In genomic region chr13:25406377-25406776, GRCh38 we compare ENCODE assay signal across 13 cellular contexts. TPM values are rescaled to one million over a fixed set of nuclear protein-coding genes. Genes with fewer than 3 reads are reported as not detected.
DNase-seq lines count a peak whose midpoint lies in the region; ATAC-seq and TF ChIP-seq lines count a peak whose summit lies in the region.
"Had no signal": no experiment of that assay in that cellular context is flagged by ENCODE, and none has a peak within 500 bp of the region (broad histone marks: within the 10 kb centered on the region; RNA-seq: fewer than 3 reads in every experiment).

No MANE protein-coding gene starts in this region.

- no peak overlapping the region for H3K27ac Mint-ChIP-seq in CD4-positive, alpha-beta T cell
- no peak overlapping the region for H3K27ac Mint-ChIP-seq in T-helper 2 cell treated with Interferon-gamma antibody and Interleukin-4, amounts not matched to agents 5 μg/mL and 100 μg/mL, for 36 hours
- H3K27ac Mint-ChIP-seq: immature natural killer cell; stimulated activated naive CD8-positive, alpha-beta T cell treated with anti-CD3 and anti-CD28 coated beads, Interleukin-15, amount 100 ng/mL, for 72 hours had no signal

- no peaks in the 10 kb centered on the region for H3K4me1 Mint-ChIP-seq in CD4-positive, alpha-beta T cell (ENCODE audit: low read depth)
- no peaks in the 10 kb centered on the region for H3K4me1 Mint-ChIP-seq in T-helper 2 cell treated with Interferon-gamma antibody and Interleukin-4, amounts not matched to agents 5 μg/mL and 100 μg/mL, for 36 hours (ENCODE audit: low read depth)
- H3K4me1 Mint-ChIP-seq: immature natural killer cell; neural crest cell; stimulated activated naive CD8-positive, alpha-beta T cell treated with anti-CD3 and anti-CD28 coated beads, Interleukin-15, amount 100 ng/mL, for 72 hours had no signal

- H3K27ac ChIP-seq in CD4-positive, alpha-beta T cell (ENCODE audit: low read depth, low read length): no peak overlapping the region
- H3K27ac ChIP-seq: esophagus squamous epithelium had no signal

- CTCF ChIA-PET in CD4-positive, alpha-beta T cell (lab: Charles Lee): no interaction called here

- no peaks in the 10 kb centered on the region for H3K36me3 Mint-ChIP-seq in CD4-positive, alpha-beta T cell (ENCODE audit: low read depth)
- no peaks in the 10 kb centered on the region for H3K36me3 Mint-ChIP-seq in T-helper 2 cell treated with Interferon-gamma antibody and Interleukin-4, amounts not matched to agents 5 μg/mL and 100 μg/mL, for 36 hours (ENCODE audit: low read depth)
- H3K36me3 Mint-ChIP-seq: immature natural killer cell had no signal

- H3K9me3 Mint-ChIP-seq in CD4-positive, alpha-beta T cell: no peaks in the 10 kb centered on the region
- H3K9me3 Mint-ChIP-seq in T-helper 2 cell treated with Interferon-gamma antibody and Interleukin-4, amounts not matched to agents 5 μg/mL and 100 μg/mL, for 36 hours: no peaks in the 10 kb centered on the region

- H3K4me3 ChIP-seq in BE2C (ENCODE audit: low read depth, low read length) (no peak overlapping the region), GM12864 (ENCODE audit: low read depth, low read length) (no peak overlapping the region), fibroblast of villous mesenchyme (ENCODE audit: low read depth, low read length) (no peak overlapping the region)
- H3K4me3 ChIP-seq: esophagus squamous epithelium had no signal

- peaks cover 28% of the 10 kb centered on the region for H3K27me3 Mint-ChIP-seq in CD4-positive, alpha-beta T cell
- peaks cover 2% of the 10 kb centered on the region for H3K27me3 Mint-ChIP-seq in T-helper 2 cell treated with Interferon-gamma antibody and Interleukin-4, amounts not matched to agents 5 μg/mL and 100 μg/mL, for 36 hours (ENCODE audit: low read depth)

- no peak for DNase-seq in BE2C
- DNase-seq in GM12864 (ENCODE audit: low read depth): no peak
- DNase-seq in NCI-H510A treated with DMSO at 0.1 percent for 48 hours (lab: John Stamatoyannopoulos, UW): peak; percentile 74
- no peak for DNase-seq in fibroblast of villous mesenchyme (ENCODE audit: low read depth)
- no peak for DNase-seq in stimulated activated CD4-positive, alpha-beta T cell treated with anti-CD3 and anti-CD28 coated beads, Interleukin-2, amount 100 ng/mL, for 24 hours
- no peak for DNase-seq in HK-2 (ENCODE audit: unreplicated experiment)
- DNase-seq in CD4-positive, alpha-beta T cell: no peak
- DNase-seq in T-helper 2 cell treated with Interferon-gamma antibody and Interleukin-4, amounts not matched to agents 5 μg/mL and 100 μg/mL, for 36 hours (ENCODE audit: low spot score): no peak
- DNase-seq: activated CD8-positive, alpha-beta memory T cell treated with anti-CD3 and anti-CD28 coated beads, Interleukin-2, amount 50 U/mL, for 48 hours; esophagus squamous epithelium; immature natural killer cell; stimulated activated naive CD8-positive, alpha-beta T cell treated with anti-CD3 and anti-CD28 coated beads, Interleukin-15, amount 100 ng/mL, for 72 hours had no signal

- TF ChIP-seq CTCF in BE2C (IDR thresholded peaks at IDR 0.05; ENCODE audit: low read depth, low read length) (peak; percentile 40), GM12864 (IDR thresholded peaks at IDR 0.05; ENCODE audit: low read depth, low read length, missing control alignments) (peak; percentile 30), fibroblast of villous mesenchyme (IDR thresholded peaks at IDR 0.05; ENCODE audit: insufficient read depth, low read depth, low read length) (peak; percentile 23)
- TF ChIP-seq CTCF in CD4-positive, alpha-beta T cell (IDR thresholded peaks at IDR 0.05): no peak

- peaks cover 12% of the 10 kb centered on the region for H3K27me3 ChIP-seq in BE2C
- peaks cover 10% of the 10 kb centered on the region for H3K27me3 ChIP-seq in CD4-positive, alpha-beta T cell (ENCODE audit: control insufficient read depth, insufficient read depth, low read length)

- intact Hi-C loops in CD4-positive, alpha-beta T cell (cut with DNase I, micrococcal nuclease): no loop called here

- no peaks in the 10 kb centered on the region for H3K36me3 ChIP-seq in BE2C
- H3K36me3 ChIP-seq: esophagus squamous epithelium had no signal

- ATAC-seq in CD4-positive, alpha-beta T cell (ENCODE audit: poor library complexity): no peak
- ATAC-seq: stimulated activated naive CD8-positive, alpha-beta T cell treated with anti-CD3 and anti-CD28 coated beads, Interleukin-15, amount 100 ng/mL, for 72 hours had no signal

- H3K4me1 ChIP-seq in BE2C: no peaks in the 10 kb centered on the region
- H3K4me1 ChIP-seq: esophagus squamous epithelium had no signal

- POLR2A ChIA-PET in CD4-positive, alpha-beta T cell (lab: Charles Lee): no interaction called here

- no peaks in the 10 kb centered on the region; the same call in 1 of the 2 replicates for H3K9me3 ChIP-seq in BE2C
- H3K9me3 ChIP-seq in CD4-positive, alpha-beta T cell (ENCODE audit: control insufficient read depth, low read length): no peaks in the 10 kb centered on the region
- H3K9me3 ChIP-seq: esophagus squamous epithelium had no signal

- no peak overlapping the region for H3K4me3 Mint-ChIP-seq in CD4-positive, alpha-beta T cell
- H3K4me3 Mint-ChIP-seq in T-helper 2 cell treated with Interferon-gamma antibody and Interleukin-4, amounts not matched to agents 5 μg/mL and 100 μg/mL, for 36 hours: no peak overlapping the region
- H3K4me3 Mint-ChIP-seq: immature natural killer cell; neural crest cell; stimulated activated naive CD8-positive, alpha-beta T cell treated with anti-CD3 and anti-CD28 coated beads, Interleukin-15, amount 100 ng/mL, for 72 hours had no signal

RNA-seq across cellular contexts. Expression of gene ATP8A2, which starts 34.6 kb away (rescaled TPM):
- polyA plus RNA-seq in BE2C (2012; ENCODE audit: insufficient read depth, insufficient read length, low read depth): 0.60 TPM
- under 0.01 and 0.32 TPM in 2 replicates for total RNA-seq in fibroblast of villous mesenchyme
- under 1 TPM; 0.22 to 0.36 TPM for total RNA-seq in CD4-positive, alpha-beta T cell
- total RNA-seq: esophagus squamous epithelium had no signal
